ENCODE assay signal across 8 cellular contexts in genomic region chr12:77049767-77050353, GRCh38. TPM values are rescaled to one million over a fixed set of nuclear protein-coding genes. Genes with fewer than 3 reads are reported as not detected.
DNase-seq lines count a peak whose midpoint lies in the region; ATAC-seq and TF ChIP-seq lines count a peak whose summit lies in the region.

No MANE protein-coding gene starts in this region.

- H3K27ac ChIP-seq in hepatocyte, result no peak overlapping the region

- no peaks in the 10 kb centered on the region for H3K9me3 Mint-ChIP-seq in activated CD8-positive, alpha-beta T cell treated with anti-CD3 and anti-CD28 coated beads for 36 hours
- H3K9me3 Mint-ChIP-seq in stimulated activated naive CD8-positive, alpha-beta T cell treated with anti-CD3 and anti-CD28 coated beads, Interleukin-15, amount 100 ng/mL, for 72 hours, result no peaks in the 10 kb centered on the region

- H2AFZ ChIP-seq in hepatocyte, result no peak overlapping the region

- no peak overlapping the region for H3K27ac Mint-ChIP-seq in activated CD8-positive, alpha-beta T cell treated with anti-CD3 and anti-CD28 coated beads for 36 hours
- no peak overlapping the region for H3K27ac Mint-ChIP-seq in stimulated activated naive CD8-positive, alpha-beta T cell treated with anti-CD3 and anti-CD28 coated beads, Interleukin-15, amount 100 ng/mL, for 72 hours

- no peaks in the 10 kb centered on the region for H3K36me3 ChIP-seq in hepatocyte (replicated peaks; ENCODE audit: insufficient read depth, low read depth)

- no peaks in the 10 kb centered on the region for H3K9me3 ChIP-seq in hepatocyte (ENCODE audit: low read depth)

- no peaks in the 10 kb centered on the region for H3K27me3 Mint-ChIP-seq in activated CD8-positive, alpha-beta T cell treated with anti-CD3 and anti-CD28 coated beads for 36 hours
- H3K27me3 Mint-ChIP-seq in stimulated activated naive CD8-positive, alpha-beta T cell treated with anti-CD3 and anti-CD28 coated beads, Interleukin-15, amount 100 ng/mL, for 72 hours, result no peaks in the 10 kb centered on the region

- H3K4me3 ChIP-seq in hepatocyte, result no peak overlapping the region

- no peaks in the 10 kb centered on the region for H3K27me3 ChIP-seq in hepatocyte

- TF ChIP-seq CTCF in activated CD8-positive, alpha-beta T cell treated with anti-CD3 and anti-CD28 coated beads for 36 hours (IDR thresholded peaks at IDR 0.05), result peak; percentile 80
- peak; percentile 76 for TF ChIP-seq CTCF in hepatocyte (IDR thresholded peaks at IDR 0.05; ENCODE audit: poor library complexity)

- intact Hi-C loops in activated CD8-positive, alpha-beta T cell treated with anti-CD3 and anti-CD28 coated beads for 36 hours (cut with micrococcal nuclease), result loop anchor here (5.0 kb wide), 1 partner anchor 272 kb away; no protein-coding TSS in a partner anchor

- CTCF ChIA-PET in activated CD8-positive, alpha-beta T cell treated with anti-CD3 and anti-CD28 coated beads for 36 hours (lab: Charles Lee), result interaction anchor here (0.6 to 3.1 kb wide), 14 partner anchors 9 to 440 kb away, joined by 3 to 33 read pairs (median 4); no protein-coding TSS in a partner anchor

- no peaks in the 10 kb centered on the region for H3K79me2 ChIP-seq in hepatocyte

- peaks cover 3% of the 10 kb centered on the region for H3K4me1 Mint-ChIP-seq in activated CD8-positive, alpha-beta T cell treated with anti-CD3 and anti-CD28 coated beads for 36 hours (ENCODE audit: low read depth)
- no peaks in the 10 kb centered on the region for H3K4me1 Mint-ChIP-seq in stimulated activated naive CD8-positive, alpha-beta T cell treated with anti-CD3 and anti-CD28 coated beads, Interleukin-15, amount 100 ng/mL, for 72 hours

- no peaks in the 10 kb centered on the region for H4K20me1 ChIP-seq in hepatocyte (ENCODE audit: insufficient read depth, poor library complexity, severe bottlenecking)

- WGBS in hepatocyte (ENCODE audit: low lambda C conversion rate, missing lambda C conversion rate), result 38% methylated on average over 4 of the region's 4 CpGs

- ATAC-seq in GM19438 (IDR thresholded peaks at IDR 0.05; ENCODE audit: low read depth, unreplicated experiment) (peak; percentile 98), HG03280 (IDR thresholded peaks at IDR 0.05; ENCODE audit: unreplicated experiment) (peak; percentile 97)
- ATAC-seq in activated CD8-positive, alpha-beta T cell treated with anti-CD3 and anti-CD28 coated beads for 36 hours, result peak; percentile 86
- peak; percentile 84 for ATAC-seq in stimulated activated naive CD8-positive, alpha-beta T cell treated with anti-CD3 and anti-CD28 coated beads, Interleukin-15, amount 100 ng/mL, for 72 hours

- POLR2A ChIA-PET in activated CD8-positive, alpha-beta T cell treated with anti-CD3 and anti-CD28 coated beads for 36 hours (lab: Charles Lee), result no interaction called here

- no peaks in the 10 kb centered on the region for H3K9me2 ChIP-seq in hepatocyte (replicated peaks; ENCODE audit: insufficient read depth)

- H3K4me1 ChIP-seq in hepatocyte (ENCODE audit: insufficient read depth), result no peaks in the 10 kb centered on the region

- DNase-seq in DMS53 treated with DMSO at 0.1 percent for 48 hours (lab: John Stamatoyannopoulos, UW; ENCODE audit: unreplicated experiment), result peak; percentile 87
- DNase-seq in NCI-H2196 treated with DMSO at 0.1 percent for 48 hours (lab: John Stamatoyannopoulos, UW; ENCODE audit: unreplicated experiment), result peak; percentile 58
- peak; percentile 13 for DNase-seq in activated CD8-positive, alpha-beta T cell treated with anti-CD3 and anti-CD28 coated beads for 36 hours
- DNase-seq in hepatocyte (ENCODE audit: low spot score), result peak; percentile 82
- peak in 1 of 2 donors; percentile 6 for DNase-seq in stimulated activated naive CD8-positive, alpha-beta T cell treated with anti-CD3 and anti-CD28 coated beads, Interleukin-15, amount 100 ng/mL, for 72 hours
- DNase-seq in activated gamma-delta T cell (lab: John Stamatoyannopoulos, UW), result no peak

- peaks cover 2% of the 10 kb centered on the region for H3K36me3 Mint-ChIP-seq in activated CD8-positive, alpha-beta T cell treated with anti-CD3 and anti-CD28 coated beads for 36 hours (ENCODE audit: low read depth)

- no peak overlapping the region for H3K4me3 Mint-ChIP-seq in activated CD8-positive, alpha-beta T cell treated with anti-CD3 and anti-CD28 coated beads for 36 hours
- H3K4me3 Mint-ChIP-seq in stimulated activated naive CD8-positive, alpha-beta T cell treated with anti-CD3 and anti-CD28 coated beads, Interleukin-15, amount 100 ng/mL, for 72 hours, result no peak overlapping the region

- H3K4me2 ChIP-seq in hepatocyte, result no peak overlapping the region

RNA-seq across cellular contexts. Expression of gene E2F7, which starts 15.5 kb away (rescaled TPM):
- total RNA-seq in activated CD8-positive, alpha-beta T cell treated with anti-CD3 and anti-CD28 coated beads for 36 hours, result 1 to 10 TPM; 3.0 to 5.3 TPM
- 3.5 TPM in 2 replicates for total RNA-seq in hepatocyte
- polyA plus RNA-seq in hepatocyte, result 2.0 and 3.9 TPM in 2 replicates
